Comparison of ENCODE assay signal across 11 cellular contexts in the genomic region with DNA sequence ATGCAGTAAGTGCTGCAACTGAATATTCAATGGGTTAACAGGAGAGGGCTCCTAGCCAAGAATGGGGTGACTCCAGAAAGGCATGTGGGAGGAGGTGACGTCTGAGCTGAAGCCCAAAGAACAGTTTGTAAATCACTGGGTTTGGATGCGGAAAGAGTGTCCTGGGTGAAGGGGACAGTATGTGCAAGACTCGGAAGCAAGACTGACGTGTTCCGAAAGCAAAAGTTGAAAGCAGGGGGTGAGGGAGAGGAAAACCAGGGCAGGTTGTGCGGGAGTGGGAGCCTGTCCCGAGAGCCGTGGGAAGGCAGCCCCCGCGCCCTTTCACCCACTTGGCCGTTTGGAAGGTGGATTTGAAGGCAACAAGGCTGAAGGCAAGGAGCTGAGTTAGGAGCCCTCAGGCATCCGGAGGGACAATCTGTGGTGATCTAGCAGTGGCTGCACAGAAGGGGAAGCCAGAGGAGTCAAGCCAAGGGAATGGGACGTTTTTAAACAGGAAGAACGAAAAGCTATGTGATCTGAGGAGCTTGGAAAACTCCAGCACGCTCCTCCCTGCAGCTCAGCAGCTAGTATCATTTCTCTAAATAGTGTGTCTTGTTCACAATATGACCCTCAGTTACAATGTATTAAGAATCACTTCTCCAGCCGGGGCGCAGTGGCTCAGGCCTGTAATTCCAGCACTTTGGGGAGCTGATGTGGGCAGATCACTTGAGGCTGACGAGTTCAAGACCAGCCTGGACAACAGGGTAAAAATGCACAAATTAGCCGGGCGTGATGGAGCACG. TPM values are rescaled to one million over a fixed set of nuclear protein-coding genes. Genes with fewer than 3 reads are reported as not detected.
DNase-seq lines count a peak whose midpoint lies in the region; ATAC-seq and TF ChIP-seq lines count a peak whose summit lies in the region.
"Had no signal": no experiment of that assay in that cellular context is flagged by ENCODE, and none has a peak within 500 bp of the region (broad histone marks: within the 10 kb centered on the region; RNA-seq: fewer than 3 reads in every experiment).

No MANE protein-coding gene starts in this region.

- no peak for DNase-seq in AG04450 (ENCODE audit: low read depth, low spot score)
- peak; percentile 27 to 86 (median 74) for DNase-seq in adrenal gland
- DNase-seq in globus pallidus (ENCODE audit: low spot score): peak; percentile 88
- peak; percentile 79 for DNase-seq in occipital lobe (lab: John Stamatoyannopoulos, UW)
- DNase-seq in NCI-H1930 (lab: John Stamatoyannopoulos, UW): no peak
- no peak for DNase-seq in activated naive CD4-positive, alpha-beta T cell treated with anti-CD3 and anti-CD28 coated beads for 36 hours
- DNase-seq: naive B cell, NCI-H1105 treated with DMSO at 0.1 percent for 48 hours had no signal

- no peaks in the 10 kb centered on the region for H3K9me3 Mint-ChIP-seq in activated naive CD4-positive, alpha-beta T cell treated with anti-CD3 and anti-CD28 coated beads for 36 hours
- H3K9me3 Mint-ChIP-seq: naive B cell had no signal

- CTCF ChIA-PET in AG04450 (lab: Charles Lee): interaction anchor here (2.0 to 2.6 kb wide), 2 partner anchors 13 to 399 kb away, joined by 7 to 20 read pairs; no protein-coding TSS in a partner anchor
- CTCF ChIA-PET in activated naive CD4-positive, alpha-beta T cell treated with anti-CD3 and anti-CD28 coated beads for 36 hours (lab: Charles Lee): interaction anchor here (1.0 kb wide), 1 partner anchor 495 kb away, joined by 3 read pairs; no protein-coding TSS in a partner anchor

- no peaks in the 10 kb centered on the region for H3K9me3 ChIP-seq in AG04450 (ENCODE audit: control insufficient read depth, insufficient read depth, low read length)
- no peaks in the 10 kb centered on the region for H3K9me3 ChIP-seq in adrenal gland (replicated peaks in 1 of 3)
- H3K9me3 ChIP-seq: BLaER1 had no signal

- H3K4me1 ChIP-seq in adrenal gland (replicated peaks in 1 of 2): peaks cover 0 to 9% of the 10 kb centered on the region in 2 donors

- H3K36me3 ChIP-seq in adrenal gland (replicated peaks in 1 of 2): no peaks in the 10 kb centered on the region
- H3K36me3 ChIP-seq: BLaER1 had no signal

- intact Hi-C loops in adrenal gland (cut with DNase I): loop anchor here in 1 of 2 donors (10.0 kb wide), 1 partner anchor 64 kb away; a partner anchor contains a TSS
- intact Hi-C loops in activated naive CD4-positive, alpha-beta T cell treated with anti-CD3 and anti-CD28 coated beads for 36 hours (cut with micrococcal nuclease): no loop called here

- peaks cover 6% of the 10 kb centered on the region for H3K27me3 Mint-ChIP-seq in activated naive CD4-positive, alpha-beta T cell treated with anti-CD3 and anti-CD28 coated beads for 36 hours (ENCODE audit: low read depth)

- POLR2A ChIA-PET in AG04450 (lab: Yijun Ruan, JAX): no interaction called here

- H3K27ac ChIP-seq in AG04450 (ENCODE audit: low read depth, low read length) (peak overlapping the region; percentile 61), adrenal gland (peak overlapping the region in 4 of 5 donors; percentile 28 to 93 (median 62))
- H3K27ac ChIP-seq: BLaER1 had no signal

- no peak overlapping the region for H3K27ac Mint-ChIP-seq in activated naive CD4-positive, alpha-beta T cell treated with anti-CD3 and anti-CD28 coated beads for 36 hours

- H3K4me1 Mint-ChIP-seq in activated naive CD4-positive, alpha-beta T cell treated with anti-CD3 and anti-CD28 coated beads for 36 hours (ENCODE audit: low read depth): no peaks in the 10 kb centered on the region
- H3K4me1 Mint-ChIP-seq: naive B cell had no signal

- ATAC-seq in HG02973 (IDR thresholded peaks at IDR 0.05; ENCODE audit: unreplicated experiment) (no peak), HG03342 (IDR thresholded peaks at IDR 0.05; ENCODE audit: unreplicated experiment) (no peak)

- H3K4me3 ChIP-seq in AG04450 (ENCODE audit: low read depth, low read length) (peak overlapping the region; percentile 54), adrenal gland (peak overlapping the region in 1 of 4 donors; percentile 27)
- H3K4me3 ChIP-seq: BLaER1 had no signal

- no peak for TF ChIP-seq CTCF in AG04450 (IDR thresholded peaks at IDR 0.05; ENCODE audit: low read depth, low read length)
- TF ChIP-seq CTCF in adrenal gland (IDR thresholded peaks at IDR 0.05): no peak

- H3K36me3 Mint-ChIP-seq in activated naive CD4-positive, alpha-beta T cell treated with anti-CD3 and anti-CD28 coated beads for 36 hours (ENCODE audit: low read depth): no peaks in the 10 kb centered on the region
- H3K36me3 Mint-ChIP-seq: naive B cell had no signal

- no peaks in the 10 kb centered on the region for H3K27me3 ChIP-seq in AG04450 (ENCODE audit: control insufficient read depth, insufficient read depth, low read length)
- no peaks in the 10 kb centered on the region for H3K27me3 ChIP-seq in adrenal gland
- H3K27me3 ChIP-seq: BLaER1 had no signal

- H3K4me3 Mint-ChIP-seq in activated naive CD4-positive, alpha-beta T cell treated with anti-CD3 and anti-CD28 coated beads for 36 hours: no peak overlapping the region

- peak in 1 of 2 donors; percentile 21 for TF ChIP-seq POLR2A in adrenal gland (IDR thresholded peaks at IDR 0.05)

- 37 to 48% (median 42%) methylated on average over 19 to 21 of the region's 21 CpGs for WGBS in adrenal gland, 4 donors

RNA-seq across cellular contexts. Expression of a gene that starts 7.7 kb away (rescaled TPM):
- not detected in 2 replicates for polyA plus RNA-seq in AG04450 (2011; rRNA removed)
- not detected in 2 replicates for polyA minus RNA-seq in AG04450 (2011; rRNA and poly(A)+ RNA removed)
- total RNA-seq in adrenal gland: 1 to 10 TPM in 4 of 8 donors, under 1 TPM in 3, not detected in 1; 0.23 to 3.1 (median 1.4) TPM
- 1 to 10 TPM in 2 of 3 donors, under 1 TPM in 1; 0.16 to 2.5 (median 2.3) TPM for polyA plus RNA-seq in adrenal gland
- total RNA-seq in occipital lobe: 6.4 TPM
- not detected for total RNA-seq in activated naive CD4-positive, alpha-beta T cell treated with anti-CD3 and anti-CD28 coated beads for 36 hours

RNA-seq across cellular contexts. Expression of a gene that starts 57.5 kb away (rescaled TPM):
- polyA plus RNA-seq in AG04450 (2011; rRNA removed) (194 and 198 TPM in 2 replicates), adrenal gland (100 to 1,000 TPM in 1 of 3 donors, 10 to 100 TPM in 2; 88.1 to 388 (median 91.5) TPM)
- polyA minus RNA-seq in AG04450 (2011; rRNA and poly(A)+ RNA removed): 76.0 and 92.8 TPM in 2 replicates
- total RNA-seq in adrenal gland (100 to 1,000 TPM; 137 to 245 (median 184) TPM), occipital lobe (98.1 TPM)
- total RNA-seq in activated naive CD4-positive, alpha-beta T cell treated with anti-CD3 and anti-CD28 coated beads for 36 hours: 10 to 100 TPM; 74.5 to 75.5 TPM

Comparison
In these comparisons a context has a peak if more than half of its experiments do, and no peak if none do; other contexts are left out.
1. DNase-seq: peak in adrenal gland (7 of 7), globus pallidus (single experiment) and occipital lobe (single experiment); none in AG04450 (single experiment), NCI-H1930 (0 of 2) and activated naive CD4-positive, alpha-beta T cell treated with anti-CD3 and anti-CD28 coated beads for 36 hours (single experiment).